In genomic region chr2:38377501-38378258, GRCh38 we compare ENCODE assay signal across 1 cellular context.
TF ChIP-seq lines count a peak whose summit lies in the region.

No MANE protein-coding gene starts in this region.

TF ChIP-seq in HEK293, 187 proteins besides CTCF, POLR2A, EP300 and RAD21 (continued from another document and continues in another):
- TF ChIP-seq ZBTB11 (tag by site-specific recombination; conservative IDR thresholded peaks at IDR 0.05; ENCODE audit: low read depth) = no peak
- TF ChIP-seq ZNF302 (tag by site-specific recombination; IDR thresholded peaks at IDR 0.05; ENCODE audit: low read depth) = no peak
- TF ChIP-seq BCL11B (tag by site-specific recombination; IDR thresholded peaks at IDR 0.05; ENCODE audit: low read depth) = no peak
- no peak for TF ChIP-seq ZNF16 (tag by site-specific recombination; IDR thresholded peaks at IDR 0.05; ENCODE audit: low read depth)
- TF ChIP-seq ZNF843 (tag by site-specific recombination; IDR thresholded peaks at IDR 0.05) = peak; percentile 36; the same call in 1 of the 2 replicates
- TF ChIP-seq SP7 (tag by site-specific recombination; IDR thresholded peaks at IDR 0.05) = peak; percentile 36; the same call in 1 of the 2 replicates
- TF ChIP-seq ZNF324 (tag by site-specific recombination; IDR thresholded peaks at IDR 0.05) = no peak
- TF ChIP-seq KLF16 (tag by site-specific recombination; IDR thresholded peaks at IDR 0.05) = 0 out of 2 replicates have a peak, but pooled peaks have one; percentile 15
- TF ChIP-seq ZNF146 (tag by site-specific recombination; IDR thresholded peaks at IDR 0.05) = no peak
- TF ChIP-seq SP3 (tag by site-specific recombination; IDR thresholded peaks at IDR 0.05) = peak; percentile 81; the same call in 1 of the 2 replicates
- 0 out of 2 replicates have a peak, but pooled peaks have one; percentile 6 for TF ChIP-seq ZNF664 (tag by site-specific recombination; IDR thresholded peaks at IDR 0.05)
- TF ChIP-seq ZNF585B (tag by site-specific recombination; IDR thresholded peaks at IDR 0.05) = no peak
- TF ChIP-seq PRDM6 (tag by site-specific recombination; IDR thresholded peaks at IDR 0.05) = peak; percentile 78
- TF ChIP-seq OSR2 (tag by site-specific recombination; IDR thresholded peaks at IDR 0.05) = no peak; the same call in 1 of the 2 replicates
- TF ChIP-seq ZBTB48 (tag by site-specific recombination; IDR thresholded peaks at IDR 0.05) = peak; percentile 92
- TF ChIP-seq ZNF37A (tag by site-specific recombination; IDR thresholded peaks at IDR 0.05) = no peak
- TF ChIP-seq ZEB2 (tag by site-specific recombination; IDR thresholded peaks at IDR 0.05) = no peak
- TF ChIP-seq KLF9 (tag by site-specific recombination; IDR thresholded peaks at IDR 0.05; ENCODE audit: low read depth) = peak; percentile 94
- TF ChIP-seq ZSCAN16 (tag by site-specific recombination; IDR thresholded peaks at IDR 0.05) = peak; percentile 99
- TF ChIP-seq SP2 (tag by site-specific recombination; IDR thresholded peaks at IDR 0.05) = peak; percentile 75
- no peak for TF ChIP-seq ZNF791 (tag by site-specific recombination; IDR thresholded peaks at IDR 0.05)
- TF ChIP-seq ZNF639 (tag by site-specific recombination; IDR thresholded peaks at IDR 0.05) = 0 out of 2 replicates have a peak, but pooled peaks have one; percentile 16
- no peak for TF ChIP-seq ZNF768 (tag by site-specific recombination; IDR thresholded peaks at IDR 0.05)
- TF ChIP-seq PRDM1 (tag by site-specific recombination; IDR thresholded peaks at IDR 0.05) = peak; percentile 86
- TF ChIP-seq KLF10 (tag by site-specific recombination; IDR thresholded peaks at IDR 0.05) = peak; percentile 74
- TF ChIP-seq KLF1 (tag by site-specific recombination; IDR thresholded peaks at IDR 0.05) = peak; percentile 14; the same call in 1 of the 2 replicates
- TF ChIP-seq ZNF404 (tag by site-specific recombination; IDR thresholded peaks at IDR 0.05) = no peak
- no peak for TF ChIP-seq REPIN1 (tag by site-specific recombination; IDR thresholded peaks at IDR 0.05; ENCODE audit: low read depth)
- no peak for TF ChIP-seq ZNF214 (tag by site-specific recombination; IDR thresholded peaks at IDR 0.05; ENCODE audit: borderline replicate concordance)
- 0 out of 2 replicates have a peak, but pooled peaks have one; percentile 45 for TF ChIP-seq ZBTB44 (tag by site-specific recombination; IDR thresholded peaks at IDR 0.05)
- peak; percentile 97 for TF ChIP-seq ZNF366 (tag by site-specific recombination; conservative IDR thresholded peaks at IDR 0.05)
- TF ChIP-seq ZNF398 (tag by site-specific recombination; IDR thresholded peaks at IDR 0.05) = peak; percentile 87
- TF ChIP-seq ZNF350 (tag by site-specific recombination; IDR thresholded peaks at IDR 0.05) = no peak
- peak; percentile 89 for TF ChIP-seq ZNF335 (tag by site-specific recombination; conservative IDR thresholded peaks at IDR 0.05)
- no peak for TF ChIP-seq ZNF560 (tag by site-specific recombination; IDR thresholded peaks at IDR 0.05; ENCODE audit: borderline replicate concordance)
- peak; percentile 75; the same call in 1 of the 2 replicates for TF ChIP-seq ZBTB20 (tag by site-specific recombination; IDR thresholded peaks at IDR 0.05)
- no peak for TF ChIP-seq HOXC10 (CRISPR knock-in tag; IDR thresholded peaks at IDR 0.05)
- peak; percentile 81; the same call in 1 of the 2 replicates for TF ChIP-seq ZNF501 (tag by site-specific recombination; IDR thresholded peaks at IDR 0.05)
- TF ChIP-seq ZFP37 (tag by site-specific recombination; IDR thresholded peaks at IDR 0.05) = peak; percentile 40; the same call in 1 of the 2 replicates
- TF ChIP-seq ZNF341 (tag by site-specific recombination; IDR thresholded peaks at IDR 0.05; ENCODE audit: low read depth) = peak; percentile 79
- no peak for TF ChIP-seq ZNF548 (tag by site-specific recombination; IDR thresholded peaks at IDR 0.05)
- no peak for TF ChIP-seq ZNF24 (tag by site-specific recombination; IDR thresholded peaks at IDR 0.05)
- TF ChIP-seq ZSCAN4 (tag by site-specific recombination; IDR thresholded peaks at IDR 0.05) = no peak
- TF ChIP-seq ZNF2 (tag by site-specific recombination; IDR thresholded peaks at IDR 0.05) = peak; percentile 44; the same call in 1 of the 2 replicates
- no peak for TF ChIP-seq SETDB1 (IDR thresholded peaks at IDR 0.05; ENCODE audit: insufficient read length, low read length)
- TF ChIP-seq ZNF391 (tag by site-specific recombination; IDR thresholded peaks at IDR 0.05; ENCODE audit: borderline replicate concordance, low read depth) = peak; percentile 76; the same call in 1 of the 2 replicates
- TF ChIP-seq ZNF133 (tag by site-specific recombination; IDR thresholded peaks at IDR 0.05) = no peak
- TF ChIP-seq ZNF184 (tag by site-specific recombination; IDR thresholded peaks at IDR 0.05) = peak; percentile 73
- peak; percentile 15; the same call in 1 of the 2 replicates for TF ChIP-seq WT1 (tag by site-specific recombination; IDR thresholded peaks at IDR 0.05)
- peak; percentile 77 for TF ChIP-seq ZNF600 (tag by site-specific recombination; IDR thresholded peaks at IDR 0.05)
- TF ChIP-seq ZNF202 (tag by site-specific recombination; IDR thresholded peaks at IDR 0.05; ENCODE audit: borderline replicate concordance) = no peak
- TF ChIP-seq ZSCAN18 (tag by site-specific recombination; IDR thresholded peaks at IDR 0.05) = no peak
- TF ChIP-seq GLIS2 (tag by site-specific recombination; IDR thresholded peaks at IDR 0.05) = peak; percentile 80
- TF ChIP-seq EGR2 (tag by site-specific recombination; IDR thresholded peaks at IDR 0.05; ENCODE audit: low read depth) = peak; percentile 0; the same call in 1 of the 2 replicates
- TF ChIP-seq GLIS1 (tag by site-specific recombination; IDR thresholded peaks at IDR 0.05) = peak; percentile 35; the same call in 1 of the 2 replicates
- no peak for TF ChIP-seq ZNF221 (tag by site-specific recombination; IDR thresholded peaks at IDR 0.05; ENCODE audit: borderline replicate concordance)
- peak; percentile 85; the same call in 1 of the 2 replicates for TF ChIP-seq MZF1 (tag by site-specific recombination; IDR thresholded peaks at IDR 0.05; ENCODE audit: borderline replicate concordance)
- no peak for TF ChIP-seq ZBTB49 (tag by site-specific recombination; IDR thresholded peaks at IDR 0.05; ENCODE audit: low read depth)
- no peak for TF ChIP-seq ZNF776 (tag by site-specific recombination; IDR thresholded peaks at IDR 0.05; ENCODE audit: borderline replicate concordance)
